Comparison of ENCODE assay signal across 16 cellular contexts in genomic region chr9:16138961-16139441, GRCh38.
DNase-seq lines count a peak whose midpoint lies in the region; ATAC-seq and TF ChIP-seq lines count a peak whose summit lies in the region.
"Had no signal": no experiment of that assay in that cellular context is flagged by ENCODE, and none has a peak within 500 bp of the region (broad histone marks: within the 10 kb centered on the region; RNA-seq: fewer than 3 reads in every experiment).

No MANE protein-coding gene starts in this region.

- no peak overlapping the region for H3K9ac ChIP-seq in trophoblast cell (ENCODE audit: low read length)
- H3K9ac ChIP-seq: BLaER1 treated with 17β-estradiol and CSF1 and Interleukin-3, amounts not matched to agents 10 nM and 100 nM had no signal

- H3K23ac ChIP-seq in trophoblast cell (ENCODE audit: low read length) = no peak overlapping the region

- WGBS in trophoblast cell (ENCODE audit: extremely low coverage, insufficient coverage, insufficient read length) = no CpG with 5 or more reads among the region's 9 CpGs

- ATAC-seq in GM18907 (IDR thresholded peaks at IDR 0.05; ENCODE audit: unreplicated experiment) = no peak
- ATAC-seq: T-helper 17 cell had no signal

- no peak overlapping the region for H3K14ac ChIP-seq in trophoblast cell (ENCODE audit: low read length)

- H3K36me3 ChIP-seq in SJCRH30 (no peaks in the 10 kb centered on the region), trophoblast cell (ENCODE audit: control insufficient read depth in 1 of 2, insufficient read depth in 2 of 2, low read length in 2 of 2) (no peaks in the 10 kb centered on the region)
- H3K36me3 ChIP-seq: BLaER1 treated with 17β-estradiol and CSF1 and Interleukin-3, amounts not matched to agents 10 nM and 100 nM had no signal

- no peak overlapping the region for H2BK120ac ChIP-seq in trophoblast cell (ENCODE audit: insufficient read depth, low read length, poor library complexity)

- peak overlapping the region; percentile 32 for H2BK12ac ChIP-seq in trophoblast cell (ENCODE audit: low read length)

- H3K4me2 ChIP-seq in trophoblast cell (ENCODE audit: low read length) = no peak overlapping the region
- H3K4me2 ChIP-seq: BLaER1 treated with 17β-estradiol and CSF1 and Interleukin-3, amounts not matched to agents 10 nM and 100 nM had no signal

- H2AK5ac ChIP-seq in trophoblast cell (ENCODE audit: low read length) = peak overlapping the region; percentile 12

- peaks cover 6% of the 10 kb centered on the region for H3K79me1 ChIP-seq in trophoblast cell (ENCODE audit: low read length)

- peak overlapping the region; percentile 45 for H4K91ac ChIP-seq in trophoblast cell (ENCODE audit: low read depth, low read length)

- DNase-seq in AG09309 (ENCODE audit: low read depth) (peak; percentile 52), SJCRH30 (peak; percentile 76 to 88), fibroblast of the conjunctiva (ENCODE audit: low read depth) (peak; percentile 43), trophoblast cell (no peak), GM13977 (ENCODE audit: low spot score) (no peak), caudate nucleus (lab: John Stamatoyannopoulos, UW) (no peak), NCI-H2196 treated with DMSO at 0.1 percent for 48 hours (lab: John Stamatoyannopoulos, UW; ENCODE audit: unreplicated experiment) (no peak)
- DNase-seq: activated CD4-positive, alpha-beta memory T cell treated with anti-CD3 and anti-CD28 coated beads, Interleukin-2, amount 10 ng/mL, durations not matched to agents 7 days and 5 days; endodermal cell; immature natural killer cell; NK-92 treated with Interleukin-12 subunit alpha and Interleukin-12 subunit beta, amount 100 ng/mL, for 24 hours; stimulated activated CD4-positive, alpha-beta T cell treated with anti-CD3 and anti-CD28 coated beads, Interleukin-4, amount 100 ng/mL, for 4 hours; substantia nigra; T-helper 17 cell had no signal

- H3K4me1 ChIP-seq in SJCRH30 (peaks cover 47% of the 10 kb centered on the region), trophoblast cell (ENCODE audit: control insufficient read depth in 1 of 2, insufficient read depth in 2 of 2, low read length in 2 of 2) (peaks cover 7 to 17% of the 10 kb centered on the region in 2 experiments)
- H3K4me1 ChIP-seq: BLaER1 treated with 17β-estradiol and CSF1 and Interleukin-3, amounts not matched to agents 10 nM and 100 nM had no signal

- no peak overlapping the region for H2AFZ ChIP-seq in trophoblast cell (ENCODE audit: insufficient read depth, low read length, poor library complexity)

- TF ChIP-seq CTCF in AG09309 (IDR thresholded peaks at IDR 0.05; ENCODE audit: control insufficient read depth, insufficient read depth, low read depth, low read length, missing control alignments) = no peak
- no peak for TF ChIP-seq CTCF in GM13977 (IDR thresholded peaks at IDR 0.05; ENCODE audit: extremely low read depth, insufficient read depth, missing control alignments)

- H3K18ac ChIP-seq in trophoblast cell (ENCODE audit: low read length) = no peak overlapping the region

- peak overlapping the region; percentile 9 for H3K4ac ChIP-seq in trophoblast cell (ENCODE audit: low read depth, low read length)

- H3K27me3 ChIP-seq in SJCRH30 = no peaks in the 10 kb centered on the region
- H3K27me3 ChIP-seq in trophoblast cell (ENCODE audit: insufficient read depth, low read length) = no peaks in the 10 kb centered on the region
- H3K27me3 ChIP-seq: BLaER1 treated with 17β-estradiol and CSF1 and Interleukin-3, amounts not matched to agents 10 nM and 100 nM had no signal

- in situ Hi-C loops in GM13977 (cut with MboI; ENCODE audit: low pct_unique_long_range_greater_than_20kb, low sequenced_read_pairs, unreplicated experiment) = loop anchor here (25.0 kb wide), 1 partner anchor 277 kb away; no protein-coding TSS in a partner anchor

- no peaks in the 10 kb centered on the region for H3K9me3 ChIP-seq in SJCRH30 (replicated peaks)
- H3K9me3 ChIP-seq in trophoblast cell (ENCODE audit: insufficient read depth, low read depth, low read length) = no peaks in the 10 kb centered on the region
- H3K9me3 ChIP-seq: BLaER1 treated with 17β-estradiol and CSF1 and Interleukin-3, amounts not matched to agents 10 nM and 100 nM had no signal

- H4K8ac ChIP-seq in trophoblast cell (ENCODE audit: low read depth, low read length) = no peak overlapping the region

- H3K27ac ChIP-seq in SJCRH30 = peak overlapping the region; percentile 94
- no peak overlapping the region for H3K27ac ChIP-seq in trophoblast cell (ENCODE audit: low read depth, low read length)
- H3K27ac ChIP-seq in caudate nucleus (ENCODE audit: low read depth, low read length) = no peak overlapping the region
- H3K27ac ChIP-seq: BLaER1 treated with 17β-estradiol and CSF1 and Interleukin-3, amounts not matched to agents 10 nM and 100 nM had no signal

- H3K79me2 ChIP-seq in trophoblast cell (ENCODE audit: control insufficient read depth, insufficient read depth, low read length, poor library complexity) = no peaks in the 10 kb centered on the region

- peak overlapping the region; percentile 23 for H2BK5ac ChIP-seq in trophoblast cell (ENCODE audit: low read depth, low read length, poor library complexity)

- no peak overlapping the region for H3K4me3 ChIP-seq in AG09309 (ENCODE audit: control insufficient read depth, low read depth, low read length)
- H3K4me3 ChIP-seq in SJCRH30 = peak overlapping the region; percentile 20
- H3K4me3 ChIP-seq in trophoblast cell (ENCODE audit: low read depth, low read length) = no peak overlapping the region
- H3K4me3 ChIP-seq: BLaER1 treated with 17β-estradiol and CSF1 and Interleukin-3, amounts not matched to agents 10 nM and 100 nM had no signal

- H4K12ac ChIP-seq in trophoblast cell (ENCODE audit: low read depth, low read length) = no peak overlapping the region

Comparison
In these comparisons a context has a peak if more than half of its experiments do, and no peak if none do; other contexts are left out.
1. DNase-seq: peak in AG09309 (single experiment), SJCRH30 (2 of 2) and fibroblast of the conjunctiva (single experiment); none in trophoblast cell (0 of 2), GM13977 (single experiment), caudate nucleus (0 of 61) and NCI-H2196 treated with DMSO at 0.1 percent for 48 hours (single experiment).